In genomic region chr6:22024973-22025467, GRCh38 we compare ENCODE assay signal across 8 cellular contexts.
DNase-seq lines count a peak whose midpoint lies in the region; ATAC-seq, FAIRE-seq and TF ChIP-seq lines count a peak whose summit lies in the region.

No MANE protein-coding gene starts in this region.

- peaks cover 13% of the 10 kb centered on the region for H3K4me1 ChIP-seq in ectodermal cell (ENCODE audit: control insufficient read depth, insufficient read depth, low read length)

- ATAC-seq in GM19397 (IDR thresholded peaks at IDR 0.05; ENCODE audit: unreplicated experiment) (peak; percentile 39), HG03442 (IDR thresholded peaks at IDR 0.05; ENCODE audit: unreplicated experiment) (peak; percentile 35)

- FAIRE-seq in HTR-8/SVneo (lab: Jason Lieb, UNC): no peak

- no peaks in the 10 kb centered on the region for H3K27me3 Mint-ChIP-seq in activated naive CD4-positive, alpha-beta T cell treated with anti-CD3 and anti-CD28 coated beads, Interleukin-2, amount 10 ng/mL, durations not matched to agents 7 days and 5 days
- no peaks in the 10 kb centered on the region for H3K27me3 Mint-ChIP-seq in osteocyte (ENCODE audit: unreplicated experiment)

- no peak overlapping the region for H3K27ac Mint-ChIP-seq in activated naive CD4-positive, alpha-beta T cell treated with anti-CD3 and anti-CD28 coated beads, Interleukin-2, amount 10 ng/mL, durations not matched to agents 7 days and 5 days
- no peak overlapping the region for H3K27ac Mint-ChIP-seq in osteocyte (ENCODE audit: unreplicated experiment)

- peaks cover 21% of the 10 kb centered on the region for H3K4me1 Mint-ChIP-seq in activated naive CD4-positive, alpha-beta T cell treated with anti-CD3 and anti-CD28 coated beads, Interleukin-2, amount 10 ng/mL, durations not matched to agents 7 days and 5 days
- peaks cover 22% of the 10 kb centered on the region for H3K4me1 Mint-ChIP-seq in osteocyte (ENCODE audit: unreplicated experiment)

- peaks cover 3% of the 10 kb centered on the region for H3K9me3 ChIP-seq in ectodermal cell (ENCODE audit: control insufficient read depth, low read length)

- 34 to 46% methylated on average over 3 to 4 of the region's 4 CpGs for WGBS in ectodermal cell, 2 experiments

- peaks cover 15% of the 10 kb centered on the region for H3K36me3 ChIP-seq in ectodermal cell (ENCODE audit: control insufficient read depth, insufficient read depth, low read length)

- H3K4me3 Mint-ChIP-seq in activated naive CD4-positive, alpha-beta T cell treated with anti-CD3 and anti-CD28 coated beads, Interleukin-2, amount 10 ng/mL, durations not matched to agents 7 days and 5 days: no peak overlapping the region
- no peak overlapping the region for H3K4me3 Mint-ChIP-seq in osteocyte (ENCODE audit: unreplicated experiment)

- H3K27ac ChIP-seq in ectodermal cell (ENCODE audit: insufficient read depth, low read depth, low read length, poor library complexity, severe bottlenecking): peak overlapping the region; percentile 65

- CTCF ChIA-PET in activated naive CD4-positive, alpha-beta T cell treated with anti-CD3 and anti-CD28 coated beads, Interleukin-2, amount 10 ng/mL, durations not matched to agents 7 days and 5 days (lab: Charles Lee): no interaction called here

- peak; percentile 27 for DNase-seq in A172 (ENCODE audit: low spot score)
- no peak for DNase-seq in activated naive CD4-positive, alpha-beta T cell treated with anti-CD3 and anti-CD28 coated beads, Interleukin-2, amount 10 ng/mL, durations not matched to agents 7 days and 5 days
- DNase-seq in HTR-8/SVneo (ENCODE audit: insufficient read length, low spot score): no peak
- DNase-seq in osteocyte (ENCODE audit: extremely low spot score, unreplicated experiment): no peak
- no peak for DNase-seq in activated CD4-positive, alpha-beta T cell treated with anti-CD3 and anti-CD28 coated beads, Interleukin-2, amount 50 U/mL, for 4 hours

- TF ChIP-seq CTCF in osteocyte (IDR thresholded peaks at IDR 0.05): no peak

- H3K4me3 ChIP-seq in ectodermal cell (ENCODE audit: insufficient read depth, low read depth, low read length): no peak overlapping the region

- peaks cover 2% of the 10 kb centered on the region for H3K9me3 Mint-ChIP-seq in activated naive CD4-positive, alpha-beta T cell treated with anti-CD3 and anti-CD28 coated beads, Interleukin-2, amount 10 ng/mL, durations not matched to agents 7 days and 5 days
- H3K9me3 Mint-ChIP-seq in osteocyte (ENCODE audit: unreplicated experiment): peaks cover 9% of the 10 kb centered on the region

- no peaks in the 10 kb centered on the region for H3K27me3 ChIP-seq in ectodermal cell (ENCODE audit: control insufficient read depth, insufficient read depth, low read length, poor library complexity, severe bottlenecking)

- H3K36me3 Mint-ChIP-seq in activated naive CD4-positive, alpha-beta T cell treated with anti-CD3 and anti-CD28 coated beads, Interleukin-2, amount 10 ng/mL, durations not matched to agents 7 days and 5 days: no peaks in the 10 kb centered on the region
- no peaks in the 10 kb centered on the region for H3K36me3 Mint-ChIP-seq in osteocyte (ENCODE audit: unreplicated experiment)
